Comparison of ENCODE assay signal across 30 cellular contexts in the genomic region with DNA sequence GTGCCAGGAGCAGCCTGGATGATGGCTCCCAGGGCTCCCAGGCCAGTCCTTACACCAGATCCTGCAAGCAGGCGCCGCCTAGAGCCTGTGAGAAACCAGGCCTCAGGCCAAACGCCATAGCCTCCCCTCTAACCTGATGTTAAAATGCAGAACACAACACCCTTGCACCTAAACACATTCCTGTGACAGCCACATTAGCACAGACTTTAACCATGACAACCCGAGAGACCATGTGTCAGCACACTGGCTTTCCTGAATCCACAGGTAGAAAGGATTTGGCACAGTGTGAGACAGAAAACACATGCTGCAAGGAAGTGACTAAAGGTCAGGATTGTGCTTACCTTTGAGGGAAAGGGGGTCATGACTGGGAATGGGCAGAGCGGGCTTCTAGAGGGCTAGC. TPM values are rescaled to one million over a fixed set of nuclear protein-coding genes. Genes with fewer than 3 reads are reported as not detected.
DNase-seq lines count a peak whose midpoint lies in the region; ATAC-seq and TF ChIP-seq lines count a peak whose summit lies in the region.
"Had no signal": no experiment of that assay in that cellular context is flagged by ENCODE, and none has a peak within 500 bp of the region (broad histone marks: within the 10 kb centered on the region; RNA-seq: fewer than 3 reads in every experiment).

No MANE protein-coding gene starts in this region.

- no peak overlapping the region for H3K56ac ChIP-seq in IMR-90 (ENCODE audit: extremely low read depth, insufficient read depth, low read length)

- H3K18ac ChIP-seq in IMR-90 (ENCODE audit: low read depth, low read length): no peak overlapping the region

- no peak overlapping the region; the same call in 1 of the 2 replicates for H2AK5ac ChIP-seq in IMR-90 (ENCODE audit: low read depth, low read length)

- H3K14ac ChIP-seq in IMR-90 (replicated peaks; ENCODE audit: low read depth, low read length): no peak overlapping the region

- H2BK120ac ChIP-seq in IMR-90 (ENCODE audit: low read depth, low read length): no peak overlapping the region

- POLR2A ChIA-PET in IMR-90 (lab: Charles Lee; ENCODE audit: unreplicated experiment): no interaction called here
- POLR2A ChIA-PET in CD8-positive, alpha-beta T cell (lab: Charles Lee): no interaction called here

- TF ChIP-seq CTCF in C4-2B (conservative IDR thresholded peaks at IDR 0.05): no peak
- TF ChIP-seq CTCF in IMR-90 (conservative IDR thresholded peaks at IDR 0.05; ENCODE audit: low read depth, low read length): no peak
- peak; percentile 24 for TF ChIP-seq CTCF in epithelial cell of proximal tubule (conservative IDR thresholded peaks at IDR 0.05; ENCODE audit: low read depth, low read length)
- no peak for TF ChIP-seq CTCF in right lobe of liver (IDR thresholded peaks at IDR 0.05)
- no peak for TF ChIP-seq CTCF in CD8-positive, alpha-beta T cell (IDR thresholded peaks at IDR 0.05)

- H4K91ac ChIP-seq in IMR-90 (ENCODE audit: insufficient read depth, low read depth, low read length): no peak overlapping the region

- intact Hi-C loops in IMR-90 (cut with micrococcal nuclease) (no loop called here), right lobe of liver (cut with DNase I) (no loop called here)
- intact Hi-C loops in CD8-positive, alpha-beta T cell (cut with DNase I, micrococcal nuclease): no loop called here

- H4K5ac ChIP-seq in IMR-90 (ENCODE audit: low read depth, low read length): no peak overlapping the region

- no peak overlapping the region for H2AFZ ChIP-seq in IMR-90 (replicated peaks; ENCODE audit: low read length, poor library complexity)
- H2AFZ ChIP-seq: parathyroid adenoma had no signal

- TF ChIP-seq POLR2A in IMR-90 (IDR thresholded peaks at IDR 0.05; ENCODE audit: low read depth, low read length) (no peak), right lobe of liver (IDR thresholded peaks at IDR 0.05) (no peak)

- no peaks in the 10 kb centered on the region for H3K27me3 ChIP-seq in IMR-90 (ENCODE audit: control insufficient read depth, insufficient read depth, low read length)
- no peaks in the 10 kb centered on the region for H3K27me3 ChIP-seq in right lobe of liver
- no peaks in the 10 kb centered on the region for H3K27me3 ChIP-seq in CD8-positive, alpha-beta T cell (ENCODE audit: insufficient read depth, low read length)
- H3K27me3 ChIP-seq: esophagus squamous epithelium, heart right ventricle, suprapubic skin had no signal

- dilution Hi-C loops in IMR-90 (cut with HindIII; ENCODE audit: low sequenced_read_pairs, unreplicated experiment): no loop called here

- no peak overlapping the region for H3K4me3 Mint-ChIP-seq in CD8-positive, alpha-beta T cell
- H3K4me3 Mint-ChIP-seq: activated CD4-positive, alpha-beta memory T cell treated with anti-CD3 and anti-CD28 coated beads, Interleukin-2, amount 10 ng/mL, durations not matched to agents 7 days and 5 days; activated naive CD4-positive, alpha-beta T cell treated with anti-CD3 and anti-CD28 coated beads for 36 hours; activated T-helper 1 cell treated with anti-CD3 and anti-CD28 coated beads, Interleukin-12 subunit alpha, Interleukin-12 subunit beta, Interleukin-2, Interleukin-4 antibody, amounts not matched to agents 30 ng/mL and 10 ng/mL and 1 ng/mL, durations not matched to agents 14 hours and 24 hours and 36 hours; CD4-positive, alpha-beta memory T cell had no signal

- no peak overlapping the region for H3K23ac ChIP-seq in IMR-90 (ENCODE audit: low read depth, low read length)

- TF ChIP-seq RAD21 in IMR-90 (IDR thresholded peaks at IDR 0.05; ENCODE audit: low read length): no peak

- no peaks in the 10 kb centered on the region for H3K9me3 ChIP-seq in IMR-90 (ENCODE audit: control insufficient read depth, insufficient read depth, low read length)
- H3K9me3 ChIP-seq in right lobe of liver: no peaks in the 10 kb centered on the region
- no peaks in the 10 kb centered on the region for H3K9me3 ChIP-seq in CD8-positive, alpha-beta T cell (ENCODE audit: low read length)
- H3K9me3 ChIP-seq: esophagus squamous epithelium, suprapubic skin had no signal

- no peak overlapping the region for H2BK15ac ChIP-seq in IMR-90 (ENCODE audit: low read depth, low read length)

- H4K8ac ChIP-seq in IMR-90 (ENCODE audit: low read depth in 2 of 2, low read length in 2 of 2): no peak overlapping the region

- H3K9me1 ChIP-seq in IMR-90 (ENCODE audit: insufficient read depth, low read length): peaks cover 13% of the 10 kb centered on the region

- H3K27ac Mint-ChIP-seq in CD8-positive, alpha-beta T cell: no peak overlapping the region
- H3K27ac Mint-ChIP-seq: activated CD4-positive, alpha-beta memory T cell treated with anti-CD3 and anti-CD28 coated beads, Interleukin-2, amount 10 ng/mL, durations not matched to agents 7 days and 5 days; activated naive CD4-positive, alpha-beta T cell treated with anti-CD3 and anti-CD28 coated beads for 36 hours; activated T-helper 1 cell treated with anti-CD3 and anti-CD28 coated beads, Interleukin-12 subunit alpha, Interleukin-12 subunit beta, Interleukin-2, Interleukin-4 antibody, amounts not matched to agents 30 ng/mL and 10 ng/mL and 1 ng/mL, durations not matched to agents 14 hours and 24 hours and 36 hours; CD4-positive, alpha-beta memory T cell had no signal

- peaks cover 9% of the 10 kb centered on the region for H3K36me3 Mint-ChIP-seq in CD8-positive, alpha-beta T cell

- WGBS in IMR-90 (ENCODE audit: extremely low coverage in 2 of 2, insufficient read length in 1 of 2), 2 experiments: 100% methylated on average over 4 of the region's 5 CpGs; no CpG with 5 or more reads in 1 of the 2 experiments
- WGBS in right lobe of liver (ENCODE audit: insufficient coverage, low coverage, low lambda C conversion rate, missing lambda C conversion rate): 29% methylated on average over 5 of the region's 5 CpGs

- H3K4me3 ChIP-seq in IMR-90 (ENCODE audit: insufficient read depth, low read depth, low read length) (no peak overlapping the region), epithelial cell of proximal tubule (ENCODE audit: low read depth, low read length) (no peak overlapping the region), right lobe of liver (no peak overlapping the region)
- H3K4me3 ChIP-seq in CD8-positive, alpha-beta T cell (ENCODE audit: low read depth, low read length): no peak overlapping the region
- H3K4me3 ChIP-seq: esophagus squamous epithelium, heart right ventricle, skin epidermis, suprapubic skin had no signal

- BruUV-seq in IMR-90 (replicated peaks; lab: Mats Ljungman, UMichigan): no TSS peak

- no peaks in the 10 kb centered on the region for H3K27me3 Mint-ChIP-seq in CD8-positive, alpha-beta T cell (ENCODE audit: low read depth)
- H3K27me3 Mint-ChIP-seq: activated CD4-positive, alpha-beta memory T cell treated with anti-CD3 and anti-CD28 coated beads, Interleukin-2, amount 10 ng/mL, durations not matched to agents 7 days and 5 days; CD4-positive, alpha-beta memory T cell had no signal

- H3K36me3 ChIP-seq in IMR-90 (ENCODE audit: control insufficient read depth, insufficient read depth, low read length): no peaks in the 10 kb centered on the region
- H3K36me3 ChIP-seq in right lobe of liver: no peaks in the 10 kb centered on the region
- H3K36me3 ChIP-seq in CD8-positive, alpha-beta T cell (ENCODE audit: insufficient read depth, low read length): no peaks in the 10 kb centered on the region
- H3K36me3 ChIP-seq: esophagus squamous epithelium, suprapubic skin had no signal

- H3K9me3 Mint-ChIP-seq in CD8-positive, alpha-beta T cell: no peaks in the 10 kb centered on the region
- H3K9me3 Mint-ChIP-seq: activated CD4-positive, alpha-beta memory T cell treated with anti-CD3 and anti-CD28 coated beads, Interleukin-2, amount 10 ng/mL, durations not matched to agents 7 days and 5 days; activated naive CD4-positive, alpha-beta T cell treated with anti-CD3 and anti-CD28 coated beads for 36 hours; activated T-helper 1 cell treated with anti-CD3 and anti-CD28 coated beads, Interleukin-12 subunit alpha, Interleukin-12 subunit beta, Interleukin-2, Interleukin-4 antibody, amounts not matched to agents 30 ng/mL and 10 ng/mL and 1 ng/mL, durations not matched to agents 14 hours and 24 hours and 36 hours had no signal

- no peak overlapping the region for H2BK5ac ChIP-seq in IMR-90 (ENCODE audit: low read depth, low read length, poor library complexity, severe bottlenecking)

- no peak overlapping the region for H3K4me2 ChIP-seq in IMR-90 (ENCODE audit: low read depth, low read length)

- DNase-seq in IMR-90 (no peak), epithelial cell of proximal tubule (ENCODE audit: low read depth) (no peak), right lobe of liver (peak in 2 of 3 donors; percentile 35 to 72)
- DNase-seq in activated naive CD4-positive, alpha-beta T cell treated with Interleukin-2 at 50 U/mL for 16 hours: no peak
- no peak for DNase-seq in CD8-positive, alpha-beta T cell
- DNase-seq: activated CD4-positive, alpha-beta memory T cell treated with anti-CD3 and anti-CD28 coated beads, Interleukin-2, amount 10 ng/mL, durations not matched to agents 7 days and 5 days; activated CD4-positive, alpha-beta T cell treated with anti-CD3 and anti-CD28 coated beads for 1 hour; activated CD8-positive, alpha-beta memory T cell treated with anti-CD3 and anti-CD28 coated beads, Interleukin-2, amount 50 U/mL, for 4 hours; activated naive CD4-positive, alpha-beta T cell treated with anti-CD3 and anti-CD28 coated beads for 36 hours; AML-193; CD4-positive, alpha-beta memory T cell; cerebellar nuclear complex; esophagus squamous epithelium; foreskin melanocyte; heart right ventricle; KBM-7; kidney glomerular epithelial cell; NCI-H1105 treated with DMSO at 0.1 percent for 48 hours; NCI-H187 treated with DMSO at 0.1 percent for 48 hours; NCI-H526; NK-92 treated with Interleukin-12 subunit alpha and Interleukin-12 subunit beta, amount 100 ng/mL, for 24 hours; PC-3; retina; stimulated activated naive CD4-positive, alpha-beta T cell had no signal

- CTCF ChIA-PET in IMR-90 (lab: Yijun Ruan, JAX): no interaction called here
- CTCF ChIA-PET in CD8-positive, alpha-beta T cell (lab: Charles Lee): interaction anchor here (0.7 kb wide), 1 partner anchor 150 kb away, joined by 3 read pairs; no protein-coding TSS in a partner anchor

- H4K20me1 ChIP-seq in IMR-90 (ENCODE audit: insufficient read depth, low read length): peaks cover 12% of the 10 kb centered on the region; the same call in 1 of the 2 replicates

- H3K4me1 Mint-ChIP-seq in CD8-positive, alpha-beta T cell (ENCODE audit: low read depth): peaks cover 21% of the 10 kb centered on the region
- H3K4me1 Mint-ChIP-seq: activated CD4-positive, alpha-beta memory T cell treated with anti-CD3 and anti-CD28 coated beads, Interleukin-2, amount 10 ng/mL, durations not matched to agents 7 days and 5 days had no signal

- H2BK20ac ChIP-seq in IMR-90 (ENCODE audit: low read depth, low read length): no peak overlapping the region

- in situ Hi-C loops in IMR-90 (cut with MboI; ENCODE audit: low sequenced_read_pairs): no loop called here

- no peak for ATAC-seq in IMR-90 (ENCODE audit: low read depth)
- ATAC-seq in right lobe of liver: peak; percentile 75 to 86 (median 82)
- no peak for ATAC-seq in CD8-positive, alpha-beta T cell
- no peak for ATAC-seq in GM18858 (IDR thresholded peaks at IDR 0.05; ENCODE audit: unreplicated experiment)
- ATAC-seq: PC-3 had no signal

- 0 out of 2 replicates have a peak overlapping the region, but pooled peaks have one; percentile 24 for H3K4ac ChIP-seq in IMR-90 (ENCODE audit: low read depth, low read length)

- no peak overlapping the region for H2AK9ac ChIP-seq in IMR-90 (replicated peaks; ENCODE audit: low read depth, low read length, poor library complexity)

- no peak overlapping the region for H3K9ac ChIP-seq in IMR-90 (ENCODE audit: low read depth, low read length)
- H3K9ac ChIP-seq: parathyroid adenoma had no signal

- peaks cover 22 to 26% of the 10 kb centered on the region in 2 experiments for H3K79me1 ChIP-seq in IMR-90 (ENCODE audit: low read depth in 1 of 2, low read length in 2 of 2)

- peaks cover 4% of the 10 kb centered on the region; the same call in 1 of the 2 replicates for H3K4me1 ChIP-seq in IMR-90 (ENCODE audit: control insufficient read depth, insufficient read depth, low read length)
- H3K4me1 ChIP-seq in right lobe of liver: peaks cover 0 to 67% (median 35%) of the 10 kb centered on the region in 4 donors
- H3K4me1 ChIP-seq in CD8-positive, alpha-beta T cell (ENCODE audit: insufficient read depth, low read length): no peaks in the 10 kb centered on the region

- H3K27ac ChIP-seq in C4-2B (peak overlapping the region; percentile 9; the same call in 1 of the 2 replicates), IMR-90 (ENCODE audit: insufficient read depth, low read length) (no peak overlapping the region), right lobe of liver (peak overlapping the region in 2 of 3 donors; percentile 44 to 68)
- no peak overlapping the region for H3K27ac ChIP-seq in CD8-positive, alpha-beta T cell (ENCODE audit: low read depth, low read length)
- H3K27ac ChIP-seq: esophagus squamous epithelium, heart right ventricle, parathyroid adenoma, skin epidermis, suprapubic skin had no signal

RNA-seq across cellular contexts. Expression of gene SGMS1, which starts 59.9 kb away (rescaled TPM):
- total RNA-seq in IMR-90 (2012; rRNA removed) (26.7 and 30.8 TPM in 2 replicates), epithelial cell of proximal tubule (25.2 and 40.2 TPM in 2 replicates), right lobe of liver (10 to 100 TPM; 13.6 to 49.8 (median 20.0) TPM)
- polyA plus RNA-seq in IMR-90 (2012; rRNA removed): 9.8 and 12.1 TPM in 2 replicates
- polyA plus RNA-seq in IMR-90 (2012; cell fraction: cytosol; rRNA removed): 7.5 and 12.1 TPM in 2 replicates
- 6.0 and 7.7 TPM in 2 replicates for polyA plus RNA-seq in IMR-90 (2012; cell fraction: nucleus; rRNA removed; ENCODE audit: low replicate concordance)
- 10 to 100 TPM; 17.0 to 19.9 TPM for total RNA-seq in CD8-positive, alpha-beta T cell

Comparison
In these comparisons a context has a peak if more than half of its experiments do, and no peak if none do; other contexts are left out.
1. H3K27ac ChIP-seq: peak in C4-2B (single experiment) and right lobe of liver (2 of 3); none in IMR-90 (single experiment) and CD8-positive, alpha-beta T cell (single experiment).
2. ATAC-seq: peak in right lobe of liver (4 of 4); none in IMR-90 (single experiment), CD8-positive, alpha-beta T cell (single experiment) and GM18858 (single experiment).
3. DNase-seq: peak in right lobe of liver (2 of 3); none in IMR-90 (single experiment), epithelial cell of proximal tubule (single experiment), activated naive CD4-positive, alpha-beta T cell treated with Interleukin-2 at 50 U/mL for 16 hours (single experiment) and CD8-positive, alpha-beta T cell (0 of 7).